In the genomic region with DNA sequence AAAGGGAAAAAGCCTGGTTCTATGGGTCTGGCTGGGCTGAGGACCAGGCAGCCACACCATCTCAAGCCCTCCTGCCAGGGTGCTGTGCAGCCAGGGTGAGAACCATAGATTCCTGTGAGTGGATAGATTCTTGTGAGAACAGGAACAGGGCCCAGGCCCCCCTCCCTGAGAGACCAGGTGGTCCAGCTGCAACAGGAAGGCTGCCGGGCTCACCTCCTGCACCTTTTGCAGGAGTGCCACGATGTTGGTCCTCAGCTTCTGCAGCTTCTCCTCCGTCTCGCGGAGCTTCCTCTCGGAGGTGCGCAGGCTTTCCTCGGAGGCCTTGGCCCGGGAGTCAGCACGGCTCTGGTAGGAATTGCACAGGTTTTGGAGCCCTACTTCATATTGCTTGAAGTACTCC, we compare ENCODE assay signal across 28 cellular contexts.
"Had no signal": no experiment of that assay in that cellular context is flagged by ENCODE, and none has a peak within 500 bp of the region (broad histone marks: within the 10 kb centered on the region; RNA-seq: fewer than 3 reads in every experiment).

No MANE protein-coding gene starts in this region.

- H3K9me3 ChIP-seq: colonic mucosa, gastrocnemius medialis, lower lobe of right lung, prostate gland, right atrium auricular region, thoracic aorta, tibial nerve, upper lobe of left lung had no signal

- H3K27ac ChIP-seq: colonic mucosa, epithelial cell of prostate, gastrocnemius medialis, lower lobe of right lung, parathyroid adenoma, prostate gland, right atrium auricular region, thoracic aorta, tibial nerve, upper lobe of left lung had no signal

- H3K4me1 ChIP-seq: colonic mucosa, gastrocnemius medialis, lower lobe of right lung, parathyroid adenoma, prostate gland, right atrium auricular region, tibial nerve, upper lobe of left lung had no signal

- H3K27me3 Mint-ChIP-seq: natural killer cell treated with Interleukin-12 subunit alpha and Interleukin-12 subunit beta and Interleukin-15 and Interleukin-18, amount 100 ng/mL, for 72 hours had no signal

- H3K27ac Mint-ChIP-seq: dendritic cell treated with granulocyte-macrophage colony-stimulating factor and Interleukin-4, amounts not matched to agents 40 ng/mL and 50 ng/mL, for 4 days; endodermal cell; natural killer cell treated with Interleukin-12 subunit alpha and Interleukin-12 subunit beta and Interleukin-15 and Interleukin-18, amount 100 ng/mL, for 72 hours had no signal

- H3K4me1 Mint-ChIP-seq: endodermal cell, neural crest cell had no signal

- H3K4me3 Mint-ChIP-seq: dendritic cell treated with granulocyte-macrophage colony-stimulating factor and Interleukin-4, amounts not matched to agents 40 ng/mL and 50 ng/mL, for 4 days; endodermal cell; natural killer cell treated with Interleukin-12 subunit alpha and Interleukin-12 subunit beta and Interleukin-15 and Interleukin-18, amount 100 ng/mL, for 72 hours; neural crest cell had no signal

- H3K9me3 Mint-ChIP-seq: dendritic cell treated with granulocyte-macrophage colony-stimulating factor and Interleukin-4, amounts not matched to agents 40 ng/mL and 50 ng/mL, for 4 days; endodermal cell; natural killer cell treated with Interleukin-12 subunit alpha and Interleukin-12 subunit beta and Interleukin-15 and Interleukin-18, amount 100 ng/mL, for 72 hours; neural crest cell had no signal

- H3K27me3 ChIP-seq: colonic mucosa, gastrocnemius medialis, right atrium auricular region, tibial nerve, upper lobe of left lung had no signal

- H3K4me3 ChIP-seq: colonic mucosa, gastrocnemius medialis, lower lobe of right lung, prostate gland, right atrium auricular region, smooth muscle cell, thoracic aorta, tibial nerve, upper lobe of left lung had no signal

- ATAC-seq: esophagus mucosa; gastrocnemius medialis; left cardiac atrium; left ventricle myocardium superior; lower lobe of right lung; natural killer cell treated with Interleukin-12 subunit alpha and Interleukin-12 subunit beta and Interleukin-15 and Interleukin-18, amount 100 ng/mL, for 72 hours; sciatic nerve; stimulated activated naive CD8-positive, alpha-beta T cell treated with anti-CD3 and anti-CD28 coated beads, Interleukin-15, Interleukin-2, amounts not matched to agents 100 U/mL and 50 U/mL, for 24 hours had no signal

- FAIRE-seq: urothelium cell line had no signal

- DNase-seq: colonic mucosa; effector CD8-positive, alpha-beta T cell; foreskin fibroblast; gastrocnemius medialis; left cardiac atrium; left ventricle myocardium superior; lower lobe of right lung; stimulated activated CD4-positive, alpha-beta T cell treated with anti-CD3 and anti-CD28 coated beads, Interleukin-12 subunit alpha, Interleukin-12 subunit beta, amount 100 ng/mL, for 4 hours; stimulated activated CD4-positive, alpha-beta T cell treated with anti-CD3 and anti-CD28 coated beads, Interleukin-1b, Interleukin-23, amount 100 ng/mL, for 48 hours; stimulated activated CD4-positive, alpha-beta T cell treated with anti-CD3 and anti-CD28 coated beads, Interleukin-4, amount 100 ng/mL, for 1 hour; stimulated activated CD8-positive, alpha-beta memory T cell treated with anti-CD3 and anti-CD28 coated beads, Interleukin-4, amount 100 ng/mL, for 48 hours; stimulated activated naive CD8-positive, alpha-beta T cell treated with anti-CD3 and anti-CD28 coated beads, Interleukin-15, Interleukin-2, amounts not matched to agents 100 U/mL and 50 U/mL, for 24 hours; substantia nigra had no signal
